ENCODE assay signal across 8 cellular contexts in the genomic region with DNA sequence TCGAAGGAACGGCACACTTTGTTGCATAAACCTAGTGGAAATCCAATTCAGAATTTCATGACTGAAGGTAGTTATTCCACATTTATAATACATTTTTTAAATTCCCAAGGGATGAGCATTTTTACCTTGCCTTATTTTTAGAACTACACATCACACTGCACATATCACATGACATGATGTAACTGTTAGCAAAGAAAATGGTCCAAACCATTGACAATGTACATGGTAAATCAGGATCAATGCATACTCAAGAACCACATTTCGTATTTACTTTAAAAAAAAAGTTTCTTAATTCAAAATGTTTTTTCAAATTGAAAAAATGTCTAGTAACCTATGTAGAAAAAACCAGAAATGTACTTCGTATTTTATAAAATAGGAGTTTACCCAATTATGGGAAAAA. TPM values are rescaled to one million over a fixed set of nuclear protein-coding genes. Genes with fewer than 3 reads are reported as not detected.
A peak's percentile ranks its signal among the peaks of the same experiment; 100 is the strongest.
DNase-seq lines count a peak whose midpoint lies in the region; ATAC-seq, FAIRE-seq and TF ChIP-seq lines count a peak whose summit lies in the region.

No MANE protein-coding gene starts in this region.

- H3K27me3 Mint-ChIP-seq in type B pancreatic cell (no peaks in the 10 kb centered on the region), CD14-positive monocyte (ENCODE audit: low read depth in 3 of 3) (peaks cover 0 to 2% (median 0%) of the 10 kb centered on the region in 3 donors)

- intact Hi-C loops in heart left ventricle (cut with DNase I) (loop anchor here in 6 of 10 donors (5.0 kb wide), 4 partner anchors 33 to 148 kb away; no protein-coding TSS in a partner anchor), left ventricle myocardium superior (cut with micrococcal nuclease) (loop anchor here (5.0 kb wide), 1 partner anchor 148 kb away; no protein-coding TSS in a partner anchor), GM12878 (cut with micrococcal nuclease; ENCODE audit: unreplicated experiment) (loop anchor here (5.0 kb wide), 1 partner anchor 88 kb away; no protein-coding TSS in a partner anchor), HepG2 (cut with micrococcal nuclease; ENCODE audit: unreplicated experiment) (loop anchor here (1.0 to 10.0 kb wide), 3 partner anchors 93 to 186 kb away; no protein-coding TSS in a partner anchor), CD14-positive monocyte (cut with micrococcal nuclease) (loop anchor here in 1 of 2 donors (5.0 to 10.0 kb wide), 3 partner anchors 33 to 136 kb away; no protein-coding TSS in a partner anchor)

- peaks cover 11% of the 10 kb centered on the region for H3K36me3 Mint-ChIP-seq in type B pancreatic cell
- no peaks in the 10 kb centered on the region for H3K36me3 Mint-ChIP-seq in CD14-positive monocyte

- no peak for DNase-seq in heart left ventricle
- DNase-seq in left ventricle myocardium superior, result no peak
- DNase-seq in GM12878 (ENCODE audit: low read depth, low spot score), result no peak
- no peak for DNase-seq in HepG2 (ENCODE audit: low spot score)
- no peak for DNase-seq in type B pancreatic cell (ENCODE audit: extremely low spot score, unreplicated experiment)
- no peak for DNase-seq in cerebellar nuclear complex (lab: John Stamatoyannopoulos, UW)
- no peak for DNase-seq in CD14-positive monocyte (ENCODE audit: low spot score)

- TF ChIP-seq POLR2A in heart left ventricle (IDR thresholded peaks at IDR 0.05) (no peak), GM12878 (IDR thresholded peaks at IDR 0.05; ENCODE audit: low read depth, low read length) (no peak), HepG2 (IDR thresholded peaks at IDR 0.05; ENCODE audit: insufficient read depth in 1 of 2, low read depth in 2 of 2, low read length in 2 of 2) (no peak)

- CTCF ChIA-PET in GM12878 (lab: Yijun Ruan, JAX), result no interaction called here
- CTCF ChIA-PET in HepG2 (lab: Yijun Ruan, JAX; ENCODE audit: low intra/inter-chr PET ratio, low total read pairs), result no interaction called here

- no TSS peak for BruUV-seq in GM12878 (replicated peaks; lab: Mats Ljungman, UMichigan)
- BruUV-seq in HepG2 (replicated peaks; lab: Mats Ljungman, UMichigan), result no TSS peak

- peaks cover 93% of the 10 kb centered on the region for H3K79me2 ChIP-seq in GM12878 (ENCODE audit: control insufficient read depth, insufficient read depth, low read length)
- H3K79me2 ChIP-seq in HepG2 (ENCODE audit: insufficient read depth, low read length), result peaks cover 86% of the 10 kb centered on the region

- H3K27ac ChIP-seq in heart left ventricle (peak overlapping the region in 11 of 12 donors; percentile 35 to 100 (median 99)), GM12878 (ENCODE audit: control insufficient read depth, insufficient read depth) (no peak overlapping the region; the same call in 1 of the 2 replicates), HepG2 (ENCODE audit: extremely low read length, insufficient read depth, low read length) (peak overlapping the region; percentile 96)

- peaks cover 7% of the 10 kb centered on the region; the same call in 1 of the 2 replicates for H4K20me1 ChIP-seq in GM12878 (ENCODE audit: control insufficient read depth, insufficient read depth)
- H4K20me1 ChIP-seq in HepG2 (ENCODE audit: insufficient read depth, low read length), result peaks cover 62% of the 10 kb centered on the region

- H3K9ac ChIP-seq in GM12878 (ENCODE audit: control insufficient read depth, insufficient read depth, low read length) (peak overlapping the region; percentile 87), HepG2 (ENCODE audit: insufficient read depth, low read depth, low read length) (peak overlapping the region; percentile 92)

- 30 to 33% (median 30%) methylated on average over 4 of the region's 4 CpGs for WGBS in heart left ventricle, 4 donors
- 34% methylated on average over 4 of the region's 4 CpGs for WGBS in GM12878 (ENCODE audit: insufficient coverage, insufficient replicate concordance, low lambda C conversion rate, missing lambda C conversion rate)
- 57% methylated on average over 4 of the region's 4 CpGs for WGBS in HepG2 (ENCODE audit: low lambda C conversion rate)

- TF ChIP-seq EP300 in GM12878 (IDR thresholded peaks at IDR 0.05; ENCODE audit: borderline replicate concordance in 1 of 2, control insufficient read depth in 1 of 2, low read depth in 2 of 2, low read length in 2 of 2) (no peak), HepG2 (IDR thresholded peaks at IDR 0.05; ENCODE audit: low read depth in 2 of 2, low read length in 2 of 2) (no peak), HepG2 (CRISPR knock-in tag; IDR thresholded peaks at IDR 0.05; ENCODE audit: borderline replicate concordance) (no peak)

- RAD21 ChIA-PET in GM12878 (lab: Charles Lee; ENCODE audit: unreplicated experiment), result no interaction called here

- H3K4me2 ChIP-seq in GM12878 (ENCODE audit: control insufficient read depth, insufficient read depth) (peak overlapping the region; percentile 83), HepG2 (ENCODE audit: low read depth, low read length) (peak overlapping the region; percentile 87)

- peaks cover 0 to 71% (median 61%) of the 10 kb centered on the region in 12 donors for H3K4me1 ChIP-seq in heart left ventricle
- peaks cover 32% of the 10 kb centered on the region for H3K4me1 ChIP-seq in GM12878 (ENCODE audit: control insufficient read depth, insufficient read depth, low read length)
- H3K4me1 ChIP-seq in HepG2 (ENCODE audit: insufficient read depth, low read length), result peaks cover 69% of the 10 kb centered on the region

- H3K4me3 ChIP-seq in heart left ventricle (peak overlapping the region; percentile 70 to 100 (median 86)), GM12878 (peak overlapping the region; percentile 78), HepG2 (replicated peaks in 1 of 3; ENCODE audit: insufficient read depth in 1 of 3, low read depth in 2 of 3, low read length in 3 of 3) (peak overlapping the region; percentile 89 to 100 (median 98); a peak in 5 of 6 replicates)

- no peak overlapping the region for H2AFZ ChIP-seq in GM12878 (ENCODE audit: control insufficient read depth, low read depth, low read length)
- no peak overlapping the region for H2AFZ ChIP-seq in HepG2 (ENCODE audit: low read length)

- no peak for TF ChIP-seq RAD21 in GM12878 (IDR thresholded peaks at IDR 0.05; ENCODE audit: insufficient read depth, low read depth, low read length)
- no peak for TF ChIP-seq RAD21 in HepG2 (CRISPR knock-in tag; IDR thresholded peaks at IDR 0.05)

- H3K27me3 ChIP-seq in heart left ventricle (no peaks in the 10 kb centered on the region), GM12878 (replicated peaks in 1 of 2; ENCODE audit: control insufficient read depth in 2 of 2, insufficient read depth in 2 of 2, low read length in 1 of 2) (no peaks in the 10 kb centered on the region), HepG2 (ENCODE audit: control insufficient read depth in 1 of 2, insufficient read depth in 2 of 2, low read length in 2 of 2) (no peaks in the 10 kb centered on the region; a peak in 1 of 5 replicates)

- SMC1A ChIA-PET in GM12878 (lab: Charles Lee; ENCODE audit: uncharacterized antibody, unreplicated experiment), result no interaction called here

- TF ChIP-seq CTCF in heart left ventricle (IDR thresholded peaks at IDR 0.05) (no peak), GM12878 (IDR thresholded peaks at IDR 0.05 in 2 of 3, conservative IDR thresholded peaks at IDR 0.05 in 1 of 3; ENCODE audit: control insufficient read depth in 2 of 3, extremely low read depth in 1 of 3, insufficient read depth in 1 of 3, low read depth in 3 of 3, low read length in 3 of 3) (no peak), HepG2 (CRISPR knock-in tag; IDR thresholded peaks at IDR 0.05) (no peak), type B pancreatic cell (conservative IDR thresholded peaks at IDR 0.05) (no peak), CD14-positive monocyte (IDR thresholded peaks at IDR 0.05) (no peak)

- POLR2A ChIA-PET in GM12878 (lab: Charles Lee) (no interaction called here), HepG2 (lab: Yijun Ruan, JAX) (no interaction called here)

- peaks cover 48% of the 10 kb centered on the region for H3K4me1 Mint-ChIP-seq in type B pancreatic cell (ENCODE audit: unreplicated experiment)
- H3K4me1 Mint-ChIP-seq in CD14-positive monocyte, result peaks cover 52% of the 10 kb centered on the region

- in situ Hi-C loops in GM12878 (cut with MboI) (no loop called here), HepG2 (cut with HindIII; ENCODE audit: extremely low pct_ligation_motif_present, low pct_unique_long_range_greater_than_20kb) (no loop called here)

- H3K27ac Mint-ChIP-seq in type B pancreatic cell (peak overlapping the region; percentile 81), CD14-positive monocyte (peak overlapping the region in 3 of 7 donors; percentile 2 to 93 (median 22))

- FAIRE-seq in GM12878 (lab: Jason Lieb, UNC) (no peak), HepG2 (lab: Jason Lieb, UNC) (no peak)

- H3K9me3 ChIP-seq in heart left ventricle, result no peaks in the 10 kb centered on the region
- no peaks in the 10 kb centered on the region; the same call in 2 of the 3 replicates for H3K9me3 ChIP-seq in GM12878 (replicated peaks; ENCODE audit: control insufficient read depth, insufficient read depth, low read length)
- H3K9me3 ChIP-seq in HepG2 (ENCODE audit: low read length), result no peaks in the 10 kb centered on the region

- H3K4me3 Mint-ChIP-seq in type B pancreatic cell (peak overlapping the region; percentile 91), CD14-positive monocyte (peak overlapping the region in 1 of 2 donors; percentile 58)

- no peaks in the 10 kb centered on the region for H3K36me3 ChIP-seq in heart left ventricle
- H3K36me3 ChIP-seq in GM12878 (ENCODE audit: control insufficient read depth in 2 of 2, insufficient read depth in 2 of 2, low read length in 1 of 2), result no peaks in the 10 kb centered on the region; a peak in 1 of 4 replicates
- H3K36me3 ChIP-seq in HepG2 (replicated peaks in 1 of 2; ENCODE audit: control insufficient read depth in 1 of 2, insufficient read depth in 2 of 2, low read length in 2 of 2), result no peaks in the 10 kb centered on the region; a peak in 1 of 5 replicates

- ATAC-seq in heart left ventricle (no peak), left ventricle myocardium superior (no peak), GM12878 (no peak), HepG2 (no peak), GM21367 (IDR thresholded peaks at IDR 0.05; ENCODE audit: unreplicated experiment) (no peak)

- H3K9me3 Mint-ChIP-seq in type B pancreatic cell (no peaks in the 10 kb centered on the region), CD14-positive monocyte (no peaks in the 10 kb centered on the region)

RNA-seq across cellular contexts. Expression of gene KANSL1, which starts 2.5 kb away (rescaled TPM):
- 10 to 100 TPM; 22.7 to 57.2 (median 32.6) TPM for total RNA-seq in heart left ventricle
- polyA plus RNA-seq in heart left ventricle, result 10 to 100 TPM; 13.7 to 17.0 TPM
- total RNA-seq in left ventricle myocardium superior, result 26.9 TPM
- 808 and 890 TPM in 2 replicates for total RNA-seq in GM12878 (2013; cell fraction: nucleolus; rRNA removed)
- 38.1 and 41.9 TPM in 2 replicates for total RNA-seq in GM12878 (2014; rRNA removed)
- 55.1 and 58.9 TPM in 2 replicates for total RNA-seq in GM12878 (2014; rRNA removed; fragmentation: Illumina TruSeq; extraction: Trizol)
- 53.1 and 60.6 TPM in 2 replicates for total RNA-seq in GM12878 (2021)
- 19.3 TPM for polyA plus RNA-seq in GM12878 (2011; ENCODE audit: low read depth)
- 29.8 and 35.5 TPM in 2 replicates for polyA plus RNA-seq in GM12878 (2011; rRNA removed)
- polyA plus RNA-seq in GM12878 (2011; cell fraction: cytosol; rRNA removed), result 19.6 and 36.4 TPM in 2 replicates
- 91.2 and 109 TPM in 2 replicates for polyA plus RNA-seq in GM12878 (2011; cell fraction: nucleus; rRNA removed)
- 21.5 and 25.3 TPM in 2 replicates for polyA plus RNA-seq in GM12878 (2012)
- 27.4 and 30.2 TPM in 2 replicates for polyA plus RNA-seq in GM12878 (2014; fragmentation: Illumina TruSeq; extraction: Trizol)
- 1 to 10 TPM; 4.7 to 8.8 TPM for polyA plus RNA-seq in GM12878 (2014; fragmentation: Nextera tagmentation; extraction: Ambion mirVana)
- 21.8 and 28.6 TPM in 2 replicates for polyA plus RNA-seq in GM12878 (2014; rRNA removed)
- 10 to 100 TPM; 17.9 to 22.1 TPM for polyA plus RNA-seq in GM12878 (2016; fragmentation: Nextera tagmentation; extraction: Ambion mirVana)
- 165 and 213 TPM in 2 replicates for polyA minus RNA-seq in GM12878 (2011; rRNA and poly(A)+ RNA removed)
- 49.7 and 57.3 TPM in 2 replicates for polyA minus RNA-seq in GM12878 (2011; cell fraction: cytosol; rRNA and poly(A)+ RNA removed)
- polyA minus RNA-seq in GM12878 (2011; cell fraction: nucleus; rRNA and poly(A)+ RNA removed), result 183 and 241 TPM in 2 replicates
- 59.6 and 60.9 TPM in 2 replicates for total RNA-seq in HepG2 (2016; rRNA removed; fragmentation: Illumina TruSeq; extraction: Trizol)
- total RNA-seq in HepG2 (2016; cell fraction: cytosol; rRNA removed; fragmentation: Illumina TruSeq; extraction: Trizol; ENCODE audit: low read depth), result 223 and 253 TPM in 2 replicates
- total RNA-seq in HepG2 (2016; cell fraction: insoluble cytoplasmic fraction; rRNA removed; fragmentation: Illumina TruSeq; extraction: Trizol), result 54.9 and 58.3 TPM in 2 replicates
- total RNA-seq in HepG2 (2016; cell fraction: membrane; rRNA removed; fragmentation: Illumina TruSeq; extraction: Trizol), result 138 and 153 TPM in 2 replicates
- 130 and 145 TPM in 2 replicates for total RNA-seq in HepG2 (2016; cell fraction: nucleus; rRNA removed; fragmentation: Illumina TruSeq; extraction: Trizol)
- polyA plus RNA-seq in HepG2 (2011; rRNA removed), result 22.8 and 24.0 TPM in 2 replicates
- polyA plus RNA-seq in HepG2 (2011; cell fraction: cytosol; rRNA removed), result 11.2 and 14.3 TPM in 2 replicates
- polyA plus RNA-seq in HepG2 (2011; cell fraction: nucleus; rRNA removed), result 69.1 and 88.4 TPM in 2 replicates
- 23.5 and 23.7 TPM in 2 replicates for polyA plus RNA-seq in HepG2 (2012)
- 2.0 and 2.7 TPM in 2 replicates for polyA plus RNA-seq in HepG2 (2016; cell fraction: cytosol; fragmentation: Illumina TruSeq; extraction: Trizol; ENCODE audit: low read depth)
- polyA plus RNA-seq in HepG2 (2016; cell fraction: insoluble cytoplasmic fraction; fragmentation: Illumina TruSeq; extraction: Trizol; ENCODE audit: low read depth), result 21.5 and 27.8 TPM in 2 replicates
- 5.6 and 6.8 TPM in 2 replicates for polyA plus RNA-seq in HepG2 (2016; cell fraction: membrane; fragmentation: Illumina TruSeq; extraction: Trizol; ENCODE audit: low read depth)
- polyA plus RNA-seq in HepG2 (2016; cell fraction: nucleus; fragmentation: Illumina TruSeq; extraction: Trizol; ENCODE audit: insufficient read depth, low read depth), result 94.8 and 102 TPM in 2 replicates
- 94.4 and 97.7 TPM in 2 replicates for polyA minus RNA-seq in HepG2 (2011; rRNA and poly(A)+ RNA removed; ENCODE audit: low replicate concordance)
- 61.5 and 62.2 TPM in 2 replicates for polyA minus RNA-seq in HepG2 (2011; cell fraction: cytosol; rRNA and poly(A)+ RNA removed)
- 272 and 315 TPM in 2 replicates for polyA minus RNA-seq in HepG2 (2011; cell fraction: nucleus; rRNA and poly(A)+ RNA removed)
- 85.4 and 129 TPM in 2 replicates for total RNA-seq in type B pancreatic cell (ENCODE audit: low replicate concordance)
- 1 to 10 TPM; 3.1 to 4.6 TPM for polyA plus RNA-seq in CD14-positive monocyte
